In genomic region chr10:28849821-28850220, GRCh38 we compare ENCODE assay signal across 29 cellular contexts.
"Had no signal": no experiment of that assay in that cellular context is flagged by ENCODE, and none has a peak within 500 bp of the region (broad histone marks: within the 10 kb centered on the region; RNA-seq: fewer than 3 reads in every experiment).

No MANE protein-coding gene starts in this region.

- H3K27ac ChIP-seq: body of pancreas, colonic mucosa, epithelial cell of prostate, esophagus squamous epithelium, gastroesophageal sphincter, parathyroid adenoma, right atrium auricular region, tibial nerve had no signal

- H3K27me3 ChIP-seq: body of pancreas, colonic mucosa, right atrium auricular region, tibial nerve had no signal

- H3K9me3 ChIP-seq: colonic mucosa had no signal

- ATAC-seq: activated CD4-positive, alpha-beta T cell treated with anti-CD3 and anti-CD28 coated beads for 36 hours; activated CD8-positive, alpha-beta memory T cell treated with anti-CD3 and anti-CD28 coated beads, Interleukin-2, amount 10 ng/mL, durations not matched to agents 7 days and 5 days; activated CD8-positive, alpha-beta T cell treated with anti-CD3 and anti-CD28 coated beads, Interleukin-2, amount 10 ng/mL, durations not matched to agents 7 days and 5 days; activated naive CD4-positive, alpha-beta T cell treated with anti-CD3 and anti-CD28 coated beads, Interleukin-2, amount 50 U/mL, for 72 hours; activated T-cell treated with anti-CD3 and anti-CD28 coated beads, Interleukin-2, amount 50 U/mL, for 72 hours; body of pancreas; gastroesophageal sphincter; naive thymus-derived CD8-positive, alpha-beta T cell; stimulated activated naive B cell treated with anti-CD40 and anti-IgM and Interleukin-4, amounts not matched to agents 10 μg/mL and 1 μg/mL and 100 μg/mL, for 72 hours; T-helper 17 cell had no signal

- H3K9ac ChIP-seq: parathyroid adenoma had no signal

- H3K79me2 ChIP-seq: parathyroid adenoma had no signal

- H2AFZ ChIP-seq: parathyroid adenoma had no signal

- H3K36me3 ChIP-seq: colonic mucosa, esophagus squamous epithelium, gastroesophageal sphincter, right atrium auricular region, tibial nerve had no signal

- H3K4me3 ChIP-seq: body of pancreas, colonic mucosa, esophagus squamous epithelium, gastroesophageal sphincter, right atrium auricular region, tibial nerve had no signal

- H3K4me1 ChIP-seq: body of pancreas, colonic mucosa, esophagus squamous epithelium, parathyroid adenoma, right atrium auricular region had no signal

- DNase-seq: activated CD4-positive, alpha-beta T cell treated with anti-CD3 and anti-CD28 coated beads for 36 hours; activated CD4-positive, CD25-positive, alpha-beta regulatory T cell; activated CD8-positive, alpha-beta memory T cell treated with anti-CD3 and anti-CD28 coated beads, Interleukin-2, amount 10 ng/mL, durations not matched to agents 7 days and 5 days; activated CD8-positive, alpha-beta T cell treated with anti-CD3 and anti-CD28 coated beads, Interleukin-2, amount 10 ng/mL, durations not matched to agents 7 days and 5 days; activated naive CD4-positive, alpha-beta T cell; activated T-cell treated with anti-CD3 and anti-CD28 coated beads, Interleukin-2, amount 50 U/mL, for 72 hours; aorta; body of pancreas; colonic mucosa; effector CD8-positive, alpha-beta T cell; esophagus squamous epithelium; head of caudate nucleus; hypothalamus; immature natural killer cell; kidney; midbrain; naive thymus-derived CD8-positive, alpha-beta T cell; nucleus accumbens; stimulated activated CD4-positive, alpha-beta T cell treated with anti-CD3 and anti-CD28 coated beads, Interleukin-15, amount 100 ng/mL, for 24 hours; stimulated activated CD4-positive, alpha-beta T cell treated with anti-CD3 and anti-CD28 coated beads, Interleukin-2, amount 100 ng/mL, for 24 hours; stimulated activated naive B cell treated with anti-CD40 and anti-IgM and Interleukin-4, amounts not matched to agents 10 μg/mL and 1 μg/mL and 100 μg/mL, for 72 hours; T-helper 17 cell; T1000 had no signal
